ENCODE assay signal across 21 cellular contexts in genomic region chr1:218668151-218668550, GRCh38.
"Had no signal": no experiment of that assay in that cellular context is flagged by ENCODE, and none has a peak within 500 bp of the region (broad histone marks: within the 10 kb centered on the region; RNA-seq: fewer than 3 reads in every experiment).

No MANE protein-coding gene starts in this region.

- H3K36me3 Mint-ChIP-seq: stimulated activated naive B cell treated with anti-CD40 and anti-IgM and Interleukin-4, amounts not matched to agents 10 μg/mL and 1 μg/mL and 100 μg/mL, for 72 hours had no signal

- H3K27ac ChIP-seq: coronary artery, foreskin keratinocyte, heart left ventricle, testis, tibial nerve, upper lobe of right lung had no signal

- H3K27me3 Mint-ChIP-seq: stimulated activated naive CD8-positive, alpha-beta T cell treated with anti-CD3 and anti-CD28 coated beads, Interleukin-15, amount 100 ng/mL, for 72 hours had no signal

- H3K27ac Mint-ChIP-seq: endodermal cell; naive thymus-derived CD8-positive, alpha-beta T cell; stimulated activated naive B cell treated with anti-CD40 and anti-IgM and Interleukin-4, amounts not matched to agents 10 μg/mL and 1 μg/mL and 100 μg/mL, for 72 hours; stimulated activated naive CD8-positive, alpha-beta T cell treated with anti-CD3 and anti-CD28 coated beads, Interleukin-15, amount 100 ng/mL, for 72 hours had no signal

- H3K9me3 Mint-ChIP-seq: endodermal cell had no signal

- H3K4me1 Mint-ChIP-seq: endodermal cell; naive thymus-derived CD8-positive, alpha-beta T cell; stimulated activated naive B cell treated with anti-CD40 and anti-IgM and Interleukin-4, amounts not matched to agents 10 μg/mL and 1 μg/mL and 100 μg/mL, for 72 hours; stimulated activated naive CD8-positive, alpha-beta T cell treated with anti-CD3 and anti-CD28 coated beads, Interleukin-15, amount 100 ng/mL, for 72 hours had no signal

- ATAC-seq: foreskin keratinocyte; heart left ventricle; left colon; mucosa of descending colon; naive thymus-derived CD8-positive, alpha-beta T cell; sciatic nerve; stimulated activated naive B cell treated with anti-CD40 and anti-IgM and Interleukin-4, amounts not matched to agents 10 μg/mL and 1 μg/mL and 100 μg/mL, for 72 hours; stimulated activated naive CD8-positive, alpha-beta T cell treated with anti-CD3 and anti-CD28 coated beads, Interleukin-15, amount 100 ng/mL, for 72 hours; upper lobe of right lung had no signal

- H3K4me3 ChIP-seq: coronary artery, heart left ventricle, mucosa of descending colon, testis, tibial nerve, upper lobe of right lung had no signal

- H3K4me1 ChIP-seq: testis had no signal

- H3K4me3 Mint-ChIP-seq: endodermal cell; naive thymus-derived CD8-positive, alpha-beta T cell; neural crest cell; stimulated activated naive B cell treated with anti-CD40 and anti-IgM and Interleukin-4, amounts not matched to agents 10 μg/mL and 1 μg/mL and 100 μg/mL, for 72 hours; stimulated activated naive CD8-positive, alpha-beta T cell treated with anti-CD3 and anti-CD28 coated beads, Interleukin-15, amount 100 ng/mL, for 72 hours had no signal

- DNase-seq: effector CD4-positive, alpha-beta T cell; endodermal cell; erythroblast; foreskin keratinocyte; heart left ventricle; hippocampal formation; left colon; mammary epithelial cell; mucosa of descending colon; naive thymus-derived CD8-positive, alpha-beta T cell; posterior cingulate gyrus; stimulated activated CD4-positive, alpha-beta T cell treated with anti-CD3 and anti-CD28 coated beads, Interleukin-2, amount 100 ng/mL, for 24 hours; stimulated activated CD4-positive, alpha-beta T cell treated with anti-CD3 and anti-CD28 coated beads, Interleukin-4, amount 100 ng/mL, for 4 hours; stimulated activated naive B cell treated with anti-CD40 and anti-IgM and Interleukin-4, amounts not matched to agents 10 μg/mL and 1 μg/mL and 100 μg/mL, for 72 hours; stimulated activated naive CD8-positive, alpha-beta T cell treated with anti-CD3 and anti-CD28 coated beads, Interleukin-15, amount 100 ng/mL, for 72 hours; testis; upper lobe of right lung had no signal

- H3K36me3 ChIP-seq: heart left ventricle, tibial nerve, upper lobe of right lung had no signal

- H3K9me3 ChIP-seq: mucosa of descending colon, testis, tibial nerve, upper lobe of right lung had no signal

- H3K27me3 ChIP-seq: foreskin keratinocyte, heart left ventricle, testis, tibial nerve, upper lobe of right lung had no signal
